ENCODE assay signal across 8 cellular contexts in genomic region chr15:79896634-79897379, GRCh38. TPM values are rescaled to one million over a fixed set of nuclear protein-coding genes. Genes with fewer than 3 reads are reported as not detected.
DNase-seq lines count a peak whose midpoint lies in the region; ATAC-seq, FAIRE-seq and TF ChIP-seq lines count a peak whose summit lies in the region.

TSS of gene MTHFS (minus strand) at chr15:79897014. CDS start at chr15:79896988, 26 bp downstream.

- peak within 1 kb of the TSS; percentile 46 for H3K27ac ChIP-seq in endothelial cell of umbilical vein (ENCODE audit: insufficient read depth, low read depth, low read length)

- peak; percentile 42 to 65 for TF ChIP-seq CTCF in endothelial cell of umbilical vein (IDR thresholded peaks at IDR 0.05; ENCODE audit: extremely low read depth in 1 of 2, insufficient read depth in 1 of 2, low read depth in 1 of 2, low read length in 2 of 2)

- H3K36me3 ChIP-seq in NT2/D1 (ENCODE audit: insufficient read depth, insufficient read length, low read length) (peaks cover 17% of the 10 kb centered on the region), endothelial cell of umbilical vein (ENCODE audit: control insufficient read depth in 2 of 2, extremely low read depth in 1 of 2, insufficient read depth in 2 of 2, low read length in 2 of 2) (no peaks in the 10 kb centered on the region)

- H3K27me3 ChIP-seq in NT2/D1 (ENCODE audit: insufficient read depth, insufficient read length) = no peaks in the 10 kb centered on the region
- no peaks in the 10 kb centered on the region for H3K27me3 ChIP-seq in endothelial cell of umbilical vein (ENCODE audit: control insufficient read depth in 2 of 2, insufficient read depth in 2 of 2, low read length in 2 of 2)

- TF ChIP-seq POLR2A in endothelial cell of umbilical vein (IDR thresholded peaks at IDR 0.05; ENCODE audit: low read depth, low read length) = peak; percentile 66

- FAIRE-seq in endothelial cell of umbilical vein (lab: Jason Lieb, UNC) = peak; percentile 43

- ATAC-seq in GM19463 (IDR thresholded peaks at IDR 0.05; ENCODE audit: unreplicated experiment) = peak; percentile 77

- peak within 1 kb of the TSS; percentile 78 for H3K4me2 ChIP-seq in endothelial cell of umbilical vein (ENCODE audit: insufficient read depth, low read length)

- dilution Hi-C loops in endothelial cell of umbilical vein (cut with MboI; ENCODE audit: extremely low pct_ligation_motif_present, low sequenced_read_pairs) = no loop called here

- DNase-seq in COR-L47 (lab: John Stamatoyannopoulos, UW) (peak; percentile 74), HPDE6-E6E7 (ENCODE audit: extremely low spot score) (peak; percentile 80), NT2/D1 (ENCODE audit: low read depth, low spot score) (peak; percentile 59), endothelial cell of umbilical vein (ENCODE audit: low read depth, low spot score) (peak; percentile 73), middle frontal gyrus (ENCODE audit: extremely low spot score, low spot score) (peak; percentile 74)
- DNase-seq in activated CD8-positive, alpha-beta memory T cell treated with anti-CD3 and anti-CD28 coated beads, Interleukin-2, amount 50 U/mL, for 48 hours = peak; percentile 85
- peak; percentile 49 to 52 for DNase-seq in stimulated activated CD8-positive, alpha-beta memory T cell treated with anti-CD3 and anti-CD28 coated beads, Interleukin-2, amount 100 ng/mL, for 48 hours (ENCODE audit: low read depth in 2 of 2)

- BruUV-seq in endothelial cell of umbilical vein (replicated peaks; lab: Mats Ljungman, UMichigan) = no TSS peak

- H3K4me1 ChIP-seq in NT2/D1 (ENCODE audit: insufficient read depth, insufficient read length) = no peaks in the 10 kb centered on the region
- H3K4me1 ChIP-seq in endothelial cell of umbilical vein (ENCODE audit: control insufficient read depth, extremely low read depth, insufficient read depth, low read length) = peaks cover 8% of the 10 kb centered on the region

- H3K9ac ChIP-seq in NT2/D1 (ENCODE audit: insufficient read length, low read depth) (peak within 1 kb of the TSS; percentile 99), endothelial cell of umbilical vein (replicated peaks; ENCODE audit: extremely low read depth, insufficient read depth, low read length) (peak within 1 kb of the TSS; percentile 49)

- CTCF ChIA-PET in endothelial cell of umbilical vein (lab: Charles Lee) = interaction anchor here (0.7 to 1.9 kb wide), 8 partner anchors 9 to 729 kb away, joined by 3 to 9 read pairs (median 3); no protein-coding TSS in a partner anchor

- H3K9me1 ChIP-seq in endothelial cell of umbilical vein (replicated peaks; ENCODE audit: control insufficient read depth, extremely low read depth, insufficient read depth, low read length) = no peaks in the 10 kb centered on the region

- intact Hi-C loops in endothelial cell of umbilical vein (cut with micrococcal nuclease) = loop anchor here (1.0 to 2.0 kb wide), 5 partner anchors 26 to 276 kb away; partner anchors contain the start of gene ZFAND6

- H4K20me1 ChIP-seq in endothelial cell of umbilical vein (replicated peaks; ENCODE audit: control insufficient read depth, extremely low read depth, insufficient read depth, low read length) = no peaks in the 10 kb centered on the region

- H3K79me2 ChIP-seq in endothelial cell of umbilical vein (ENCODE audit: control insufficient read depth, insufficient read depth, low read length) = no peaks in the 10 kb centered on the region

- peak within 1 kb of the TSS; percentile 98 for H3K4me3 ChIP-seq in NT2/D1 (ENCODE audit: insufficient read length, low read depth)
- H3K4me3 ChIP-seq in endothelial cell of umbilical vein (replicated peaks in 1 of 3; ENCODE audit: insufficient read depth in 1 of 3, low read depth in 1 of 3, low read length in 3 of 3) = peak within 1 kb of the TSS in 2 of 3 experiments; percentile 53 to 77

- POLR2A ChIA-PET in endothelial cell of umbilical vein (lab: Charles Lee) = no interaction called here

- H3K9me3 ChIP-seq in NT2/D1 (ENCODE audit: insufficient read depth, low read length) = no peaks in the 10 kb centered on the region
- H3K9me3 ChIP-seq in endothelial cell of umbilical vein (replicated peaks; ENCODE audit: control insufficient read depth, insufficient read depth, low read length) = no peaks in the 10 kb centered on the region

- H2AFZ ChIP-seq in endothelial cell of umbilical vein (ENCODE audit: low read depth, low read length) = peak within 1 kb of the TSS; percentile 88

TF ChIP-seq in endothelial cell of umbilical vein, 7 proteins besides CTCF, POLR2A, EP300 and RAD21:
- no peak for TF ChIP-seq FOS (IDR thresholded peaks at IDR 0.05; ENCODE audit: borderline replicate concordance, insufficient read depth, low read length)
- TF ChIP-seq MYC (IDR thresholded peaks at IDR 0.05; ENCODE audit: low read depth, low read length) = no peak
- TF ChIP-seq MAX (IDR thresholded peaks at IDR 0.05; ENCODE audit: insufficient read depth, insufficient read length) = no peak
- TF ChIP-seq POLR2AphosphoS5 (IDR thresholded peaks at IDR 0.05; ENCODE audit: insufficient read depth, low read depth, low read length) = no peak
- no peak for TF ChIP-seq EZH2 (IDR thresholded peaks at IDR 0.05; ENCODE audit: borderline replicate concordance, low read depth, low read length, severe bottlenecking)
TF ChIP-seq in endothelial cell of umbilical vein: peak in this region for 0.

RNA-seq across cellular contexts. Expression of gene MTHFS, which starts in this region (rescaled TPM):
- 9.9 and 15.7 TPM in 2 replicates for total RNA-seq in endothelial cell of umbilical vein
- 7.4 and 9.3 TPM in 2 replicates for polyA plus RNA-seq in endothelial cell of umbilical vein
- polyA plus RNA-seq in endothelial cell of umbilical vein (2011; cell fraction: cytosol; rRNA removed) = 11.8 and 13.7 TPM in 2 replicates
- polyA plus RNA-seq in endothelial cell of umbilical vein (2011; cell fraction: nucleus; rRNA removed) = 4.6 and 5.4 TPM in 2 replicates
- 4.5 TPM in 2 replicates for polyA plus RNA-seq in endothelial cell of umbilical vein (2012)
- 3.9 and 6.8 TPM in 2 replicates for polyA minus RNA-seq in endothelial cell of umbilical vein
- 38.3 TPM for polyA minus RNA-seq in endothelial cell of umbilical vein (2011; cell fraction: cytosol; rRNA and poly(A)+ RNA removed)
- 2.8 and 3.4 TPM in 2 replicates for polyA minus RNA-seq in endothelial cell of umbilical vein (2011; cell fraction: nucleus; rRNA and poly(A)+ RNA removed)

Comparison
In these comparisons a context has a peak if more than half of its experiments do, and no peak if none do; other contexts are left out.
1. Peak in every context shown above with its lines: DNase-seq, ATAC-seq, H3K4me3 ChIP-seq and H3K27ac ChIP-seq.